Comparison of ENCODE assay signal across 1 cellular context in the genomic region with DNA sequence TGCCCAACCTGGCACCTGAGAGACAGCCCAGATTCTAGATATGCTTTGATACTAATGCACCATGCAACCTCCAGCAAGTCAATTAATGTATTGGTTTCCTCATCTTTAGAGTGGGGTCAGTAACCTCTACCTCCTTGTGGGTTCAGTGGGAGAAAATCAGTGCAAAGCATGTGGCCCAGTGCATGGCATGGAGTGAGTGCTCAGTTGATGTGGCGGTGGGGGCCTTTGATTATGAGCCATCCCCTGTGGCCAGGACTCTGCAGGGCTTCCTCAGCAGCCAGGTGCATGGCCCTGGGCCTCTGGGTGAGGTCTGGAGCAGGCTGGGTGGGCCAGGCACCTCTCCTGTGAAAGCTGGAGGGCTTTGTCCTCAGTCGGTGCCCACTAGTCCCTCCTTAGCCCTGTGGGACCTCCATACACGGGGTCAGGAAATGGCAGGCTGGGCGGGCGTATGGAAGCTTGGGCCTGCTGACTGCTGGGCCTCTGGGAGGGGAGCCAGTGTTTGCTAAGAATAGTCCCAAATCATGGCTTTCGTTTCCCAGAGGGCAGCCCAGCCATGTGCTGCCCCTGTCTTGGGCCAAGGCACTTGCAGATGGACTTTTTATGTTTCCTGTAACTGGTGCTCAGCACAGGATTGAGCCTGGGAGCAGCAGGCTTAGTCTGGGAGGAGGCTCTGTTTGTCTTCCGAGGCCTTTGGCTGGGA.
TF ChIP-seq lines count a peak whose summit lies in the region.

No MANE protein-coding gene starts in this region.

TF ChIP-seq in HEK293, 187 proteins besides CTCF, POLR2A, EP300 and RAD21 (continued from another document):
- TF ChIP-seq, protein P1, sequence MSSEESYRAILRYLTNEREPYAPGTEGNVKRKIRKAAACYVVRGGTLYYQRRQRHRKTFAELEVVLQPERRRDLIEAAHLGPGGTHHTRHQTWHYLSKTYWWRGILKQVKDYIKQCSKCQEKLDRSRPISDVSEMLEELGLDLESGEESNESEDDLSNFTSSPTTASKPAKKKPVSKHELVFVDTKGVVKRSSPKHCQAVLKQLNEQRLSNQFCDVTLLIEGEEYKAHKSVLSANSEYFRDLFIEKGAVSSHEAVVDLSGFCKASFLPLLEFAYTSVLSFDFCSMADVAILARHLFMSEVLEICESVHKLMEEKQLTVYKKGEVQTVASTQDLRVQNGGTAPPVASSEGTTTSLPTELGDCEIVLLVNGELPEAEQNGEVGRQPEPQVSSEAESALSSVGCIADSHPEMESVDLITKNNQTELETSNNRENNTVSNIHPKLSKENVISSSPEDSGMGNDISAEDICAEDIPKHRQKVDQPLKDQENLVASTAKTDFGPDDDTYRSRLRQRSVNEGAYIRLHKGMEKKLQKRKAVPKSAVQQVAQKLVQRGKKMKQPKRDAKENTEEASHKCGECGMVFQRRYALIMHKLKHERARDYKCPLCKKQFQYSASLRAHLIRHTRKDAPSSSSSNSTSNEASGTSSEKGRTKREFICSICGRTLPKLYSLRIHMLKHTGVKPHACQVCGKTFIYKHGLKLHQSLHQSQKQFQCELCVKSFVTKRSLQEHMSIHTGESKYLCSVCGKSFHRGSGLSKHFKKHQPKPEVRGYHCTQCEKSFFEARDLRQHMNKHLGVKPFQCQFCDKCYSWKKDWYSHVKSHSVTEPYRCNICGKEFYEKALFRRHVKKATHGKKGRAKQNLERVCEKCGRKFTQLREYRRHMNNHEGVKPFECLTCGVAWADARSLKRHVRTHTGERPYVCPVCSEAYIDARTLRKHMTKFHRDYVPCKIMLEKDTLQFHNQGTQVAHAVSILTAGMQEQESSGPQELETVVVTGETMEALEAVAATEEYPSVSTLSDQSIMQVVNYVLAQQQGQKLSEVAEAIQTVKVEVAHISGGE (tag by site-specific recombination; conservative IDR thresholded peaks at IDR 0.05; ENCODE audit: low read depth): no peak
- no peak for TF ChIP-seq SCRT1 (tag by site-specific recombination; IDR thresholded peaks at IDR 0.05; ENCODE audit: borderline replicate concordance)
- peak; percentile 90 for TF ChIP-seq ZIC2 (tag by site-specific recombination; IDR thresholded peaks at IDR 0.05)
- TF ChIP-seq GLIS1 (tag by site-specific recombination; IDR thresholded peaks at IDR 0.05): peak; percentile 73
- no peak for TF ChIP-seq ZNF10 (tag by site-specific recombination; IDR thresholded peaks at IDR 0.05)
- no peak for TF ChIP-seq ZNF174 (tag by site-specific recombination; IDR thresholded peaks at IDR 0.05)
- TF ChIP-seq ZNF335 (tag by site-specific recombination; conservative IDR thresholded peaks at IDR 0.05): no peak
- no peak for TF ChIP-seq ZNF239 (tag by site-specific recombination; IDR thresholded peaks at IDR 0.05)
- TF ChIP-seq SP7 (tag by site-specific recombination; IDR thresholded peaks at IDR 0.05): no peak
- TF ChIP-seq GLI4 (tag by site-specific recombination; IDR thresholded peaks at IDR 0.05): no peak
- no peak for TF ChIP-seq ZNF610 (tag by site-specific recombination; IDR thresholded peaks at IDR 0.05; ENCODE audit: borderline replicate concordance)
- TF ChIP-seq ZNF521 (tag by site-specific recombination; IDR thresholded peaks at IDR 0.05): no peak
- 0 out of 2 replicates have a peak, but pooled peaks have one; percentile 27 for TF ChIP-seq ZBTB20 (tag by site-specific recombination; IDR thresholded peaks at IDR 0.05)
